In the genomic region with DNA sequence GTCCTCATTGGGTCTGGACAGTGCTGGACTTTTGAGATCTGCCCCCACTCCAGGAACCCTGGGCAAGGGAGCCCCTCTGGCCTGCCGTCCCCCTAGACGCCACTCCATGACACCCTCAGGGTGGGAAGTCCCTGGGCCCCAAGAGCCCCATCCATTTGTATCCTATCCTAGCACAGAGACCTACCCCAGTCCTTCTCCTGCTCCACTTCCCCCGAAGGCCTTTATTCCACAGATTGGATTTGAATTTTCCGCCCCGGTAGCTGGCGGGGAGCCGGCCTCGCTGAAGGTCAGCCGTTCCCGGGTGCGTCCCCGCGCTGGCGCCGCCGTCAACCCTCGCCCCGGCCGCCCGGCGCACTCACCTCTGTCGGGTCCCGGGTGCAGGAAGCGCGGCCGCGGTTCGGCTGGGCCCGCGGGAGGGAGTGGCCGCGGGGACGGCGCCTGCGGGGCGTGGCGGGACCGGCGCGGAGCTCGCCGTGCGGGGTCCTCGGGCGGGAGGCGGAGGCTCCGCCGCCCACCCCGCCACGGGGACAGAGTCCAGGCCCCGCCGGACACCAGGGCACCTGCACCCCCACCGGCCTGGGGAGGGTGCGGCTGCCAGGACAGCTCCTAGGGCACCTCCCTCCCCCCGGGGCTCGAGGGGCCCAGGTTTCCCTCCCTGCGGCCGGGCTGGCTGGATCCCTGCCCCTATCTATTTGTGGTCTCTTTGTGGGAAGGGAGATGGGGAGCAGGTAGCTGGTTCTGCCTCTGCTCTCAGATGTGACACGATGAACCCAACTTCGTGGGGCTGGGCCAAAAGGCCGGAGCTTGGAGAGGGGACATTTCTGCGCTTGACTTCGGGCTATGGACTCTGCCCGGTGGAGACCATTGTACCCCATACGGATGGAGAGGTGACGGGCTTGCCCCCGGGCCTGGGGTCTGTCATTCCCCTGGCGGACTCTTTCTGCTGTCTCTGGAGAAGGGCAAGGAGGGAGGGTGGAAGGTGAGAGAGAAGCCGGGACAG, we compare ENCODE assay signal across 9 cellular contexts. TPM values are rescaled to one million over a fixed set of nuclear protein-coding genes. Genes with fewer than 3 reads are reported as not detected.
DNase-seq lines count a peak whose midpoint lies in the region; ATAC-seq, FAIRE-seq and TF ChIP-seq lines count a peak whose summit lies in the region.
"Had no signal": no experiment of that assay in that cellular context is flagged by ENCODE, and none has a peak within 500 bp of the region (broad histone marks: within the 10 kb centered on the region; RNA-seq: fewer than 3 reads in every experiment).

No MANE protein-coding gene starts in this region.

- intact Hi-C loops in K562 (cut with micrococcal nuclease) = loop anchor here (5.0 kb wide), 1 partner anchor 62 kb away; no protein-coding TSS in a partner anchor
- intact Hi-C loops in sciatic nerve (cut with DNase I) = no loop called here

- FAIRE-seq in K562 (lab: Jason Lieb, UNC) = peak; percentile 23

- peak; percentile 48 to 49 for ATAC-seq in activated CD4-positive, CD25-positive, alpha-beta regulatory T cell treated with anti-CD3 and anti-CD28 coated beads, Interleukin-2, amount 50 U/mL, for 24 hours
- ATAC-seq in K562 = peak; percentile 64
- ATAC-seq in left lobe of liver = peak; percentile 85
- no peak for ATAC-seq in HG03432 (IDR thresholded peaks at IDR 0.05; ENCODE audit: unreplicated experiment)
- ATAC-seq in sciatic nerve = no peak

- H3K27ac ChIP-seq in K562 (ENCODE audit: extremely low read depth, low read depth, low read length) (peak overlapping the region; percentile 84), subcutaneous abdominal adipose tissue (ENCODE audit: low read depth, low read length) (no peak overlapping the region)

- peaks cover 37 to 43% of the 10 kb centered on the region in 2 experiments for H3K4me1 ChIP-seq in K562 (replicated peaks in 1 of 2; ENCODE audit: control insufficient read depth in 2 of 2, insufficient read depth in 2 of 2, low read length in 2 of 2)
- peaks cover 2 to 18% (median 14%) of the 10 kb centered on the region in 5 donors for H3K4me1 ChIP-seq in subcutaneous abdominal adipose tissue (ENCODE audit: control insufficient read depth in 5 of 5, insufficient read depth in 5 of 5, low read length in 5 of 5)

- no peak for TF ChIP-seq CTCF in K562 (IDR thresholded peaks at IDR 0.05 in 2 of 3, conservative IDR thresholded peaks at IDR 0.05 in 1 of 3; ENCODE audit: insufficient read depth in 2 of 3, low read depth in 1 of 3, low read length in 3 of 3)

- H2AFZ ChIP-seq in K562 (ENCODE audit: low read depth, low read length) = peak overlapping the region; percentile 87

- TF ChIP-seq POLR2A in K562 (conservative IDR thresholded peaks at IDR 0.05) = no peak; the same call in 1 of the 2 replicates

- H4K20me1 ChIP-seq in K562 (replicated peaks; ENCODE audit: control insufficient read depth, insufficient read depth, low read length) = no peaks in the 10 kb centered on the region

- TF ChIP-seq RAD21 in K562 (CRISPR knock-in tag; conservative IDR thresholded peaks at IDR 0.05 in 1 of 2, IDR thresholded peaks at IDR 0.05 in 1 of 2) = no peak

- peaks cover 31% of the 10 kb centered on the region for H3K79me2 ChIP-seq in K562 (ENCODE audit: control insufficient read depth, insufficient read depth, low read length)

- H3K4me3 ChIP-seq in K562 (peak overlapping the region; percentile 61), subcutaneous abdominal adipose tissue (ENCODE audit: low read depth in 1 of 5, low read length in 5 of 5) (peak overlapping the region in 4 of 5 donors; percentile 50 to 65 (median 60))

- 3% methylated on average over 15 of the region's 69 CpGs for WGBS in K562 (ENCODE audit: insufficient coverage, low coverage, missing lambda C conversion rate)

- H3K9me3 ChIP-seq in K562 (replicated peaks; ENCODE audit: control insufficient read depth, insufficient read depth, low read depth, low read length) (no peaks in the 10 kb centered on the region), subcutaneous abdominal adipose tissue (ENCODE audit: control insufficient read depth in 5 of 5, low read length in 5 of 5) (peaks cover 0 to 2% (median 0%) of the 10 kb centered on the region in 5 donors)

- POLR2A ChIA-PET in K562 (lab: Yijun Ruan, JAX) = interaction anchor here (0.6 to 1.8 kb wide), 5 partner anchors 9 to 45 kb away, joined by 3 to 7 read pairs (median 4); no protein-coding TSS in a partner anchor

- H3K9ac ChIP-seq in K562 (ENCODE audit: insufficient read depth in 1 of 2, low read depth in 2 of 2, low read length in 2 of 2) (peak overlapping the region; percentile 88 to 93), subcutaneous abdominal adipose tissue (ENCODE audit: low read length in 5 of 5) (peak overlapping the region in 3 of 5 donors; percentile 16 to 53 (median 48))

- BruUV-seq in K562 (replicated peaks; lab: Mats Ljungman, UMichigan) = TSS peak; percentile 64

- H3K4me2 ChIP-seq in K562 (ENCODE audit: insufficient read depth, low read length) = peak overlapping the region; percentile 87

- TF ChIP-seq EP300 in K562 (IDR thresholded peaks at IDR 0.05; ENCODE audit: low read length) = no peak

- H3K36me3 ChIP-seq in K562 (ENCODE audit: control insufficient read depth, insufficient read depth, low read length) (no peaks in the 10 kb centered on the region), subcutaneous abdominal adipose tissue (ENCODE audit: control insufficient read depth in 5 of 5, insufficient read depth in 5 of 5, low read length in 5 of 5) (no peaks in the 10 kb centered on the region)

- CTCF ChIA-PET in K562 (lab: Yijun Ruan, JAX; ENCODE audit: low intra/inter-chr PET ratio) = no interaction called here

- in situ Hi-C loops in K562 (cut with MboI) = no loop called here

- no peak for DNase-seq in activated CD4-positive, CD25-positive, alpha-beta regulatory T cell (lab: John Stamatoyannopoulos, UW)
- DNase-seq in K562 (ENCODE audit: extremely low read depth in 1 of 4, low spot score in 3 of 4) = peak; percentile 46 to 63 (median 56)
- no peak for DNase-seq in left lobe of liver (ENCODE audit: low spot score)
- no peak for DNase-seq in sciatic nerve (ENCODE audit: low spot score)
- DNase-seq in GF-D8 (lab: John Stamatoyannopoulos, UW) = no peak
- DNase-seq: DND-41 had no signal

- H3K9me1 ChIP-seq in K562 (ENCODE audit: control insufficient read depth, insufficient read depth, low read length) = no peaks in the 10 kb centered on the region

- H3K27me3 ChIP-seq in K562 (ENCODE audit: control insufficient read depth in 2 of 2, insufficient read depth in 2 of 2, low read length in 2 of 2) (no peaks in the 10 kb centered on the region), subcutaneous abdominal adipose tissue (ENCODE audit: control insufficient read depth in 5 of 5, insufficient read depth in 4 of 5, low read length in 5 of 5) (peaks cover 4 to 23% (median 15%) of the 10 kb centered on the region in 5 donors)

TF ChIP-seq in K562, 482 proteins besides CTCF, POLR2A, EP300 and RAD21 (continues in another document):
- TF ChIP-seq, protein P1, sequence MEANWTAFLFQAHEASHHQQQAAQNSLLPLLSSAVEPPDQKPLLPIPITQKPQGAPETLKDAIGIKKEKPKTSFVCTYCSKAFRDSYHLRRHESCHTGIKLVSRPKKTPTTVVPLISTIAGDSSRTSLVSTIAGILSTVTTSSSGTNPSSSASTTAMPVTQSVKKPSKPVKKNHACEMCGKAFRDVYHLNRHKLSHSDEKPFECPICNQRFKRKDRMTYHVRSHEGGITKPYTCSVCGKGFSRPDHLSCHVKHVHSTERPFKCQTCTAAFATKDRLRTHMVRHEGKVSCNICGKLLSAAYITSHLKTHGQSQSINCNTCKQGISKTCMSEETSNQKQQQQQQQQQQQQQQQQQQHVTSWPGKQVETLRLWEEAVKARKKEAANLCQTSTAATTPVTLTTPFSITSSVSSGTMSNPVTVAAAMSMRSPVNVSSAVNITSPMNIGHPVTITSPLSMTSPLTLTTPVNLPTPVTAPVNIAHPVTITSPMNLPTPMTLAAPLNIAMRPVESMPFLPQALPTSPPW (CRISPR knock-in tag; IDR thresholded peaks at IDR 0.05) = peak; percentile 73
- TF ChIP-seq PML (IDR thresholded peaks at IDR 0.05; ENCODE audit: low read length) (no peak), ETS2 (tag; IDR thresholded peaks at IDR 0.05; ENCODE audit: borderline replicate concordance, poor library complexity, severe bottlenecking) (no peak), ZNF41 (CRISPR knock-in tag; conservative IDR thresholded peaks at IDR 0.05) (no peak), ZBTB7A (IDR thresholded peaks at IDR 0.05; ENCODE audit: borderline replicate concordance, control insufficient read depth, low read depth, low read length) (peak; percentile 64; the same call in 1 of the 2 replicates), NR3C1 (CRISPR knock-in tag; IDR thresholded peaks at IDR 0.05) (no peak), KDM5B (IDR thresholded peaks at IDR 0.05; ENCODE audit: insufficient replicate concordance, low read depth, low read length) (peak; percentile 37), ARHGAP35 (IDR thresholded peaks at IDR 0.05; ENCODE audit: partially characterized antibody) (no peak), GABPB2 (CRISPR knock-in tag; conservative IDR thresholded peaks at IDR 0.05) (no peak), ZKSCAN1 (IDR thresholded peaks at IDR 0.05; ENCODE audit: low read depth, low read length) (no peak), HOXB6 (CRISPR knock-in tag; IDR thresholded peaks at IDR 0.05; ENCODE audit: borderline replicate concordance) (no peak), ETV6 (IDR thresholded peaks at IDR 0.05; ENCODE audit: borderline replicate concordance in 1 of 2, low read depth in 2 of 2, low read length in 1 of 2) (no peak), ETV6 (CRISPR knock-in tag; IDR thresholded peaks at IDR 0.05; ENCODE audit: borderline replicate concordance) (no peak)

RNA-seq across cellular contexts. Expression of a gene that starts 19.9 kb away (rescaled TPM):
- 5.9 and 14.8 TPM in 2 replicates for total RNA-seq in K562 (2011; cell fraction: chromatin; rRNA removed; ENCODE audit: low replicate concordance)
- 11.4 and 16.2 TPM in 2 replicates for total RNA-seq in K562 (2011; cell fraction: nucleolus; rRNA removed)
- 8.6 and 12.0 TPM in 2 replicates for total RNA-seq in K562 (2011; cell fraction: nucleoplasm; rRNA removed)
- total RNA-seq in K562 (2014; rRNA removed) = 7.4 and 7.9 TPM in 2 replicates
- total RNA-seq in K562 (2014; rRNA removed; fragmentation: Illumina TruSeq; extraction: Trizol) = 2.2 and 2.8 TPM in 2 replicates
- total RNA-seq in K562 (2015; rRNA removed; fragmentation: Illumina TruSeq; extraction: Trizol) = 2.4 and 2.7 TPM in 2 replicates
- total RNA-seq in K562 (2021) = 7.1 and 9.4 TPM in 2 replicates
- 5.2 and 9.0 TPM in 2 replicates for polyA plus RNA-seq in K562 (2011; rRNA removed)
- polyA plus RNA-seq in K562 (2011; cell fraction: cytosol; rRNA removed) = 16.0 and 35.2 TPM in 2 replicates
- 6.6 and 8.3 TPM in 2 replicates for polyA plus RNA-seq in K562 (2011; cell fraction: nucleus; rRNA removed)
- polyA plus RNA-seq in K562 (2012) = 5.9 and 17.3 TPM in 2 replicates
- 3.7 and 6.6 TPM in 2 replicates for polyA plus RNA-seq in K562 (2014; fragmentation: Illumina TruSeq; extraction: Trizol)
- under 1 TPM; 0.41 to 0.53 TPM for polyA plus RNA-seq in K562 (2014; fragmentation: Nextera tagmentation; extraction: Ambion mirVana)
- polyA plus RNA-seq in K562 (2014; rRNA removed) = 5.0 and 5.8 TPM in 2 replicates
- polyA minus RNA-seq in K562 (2011; rRNA and poly(A)+ RNA removed) = 5.1 and 6.3 TPM in 2 replicates
- 8.9 and 9.6 TPM in 2 replicates for polyA minus RNA-seq in K562 (2011; cell fraction: cytosol; rRNA and poly(A)+ RNA removed)
- 2.2 and 3.7 TPM in 2 replicates for polyA minus RNA-seq in K562 (2011; cell fraction: nucleus; rRNA and poly(A)+ RNA removed)
- 0.10 TPM for total RNA-seq in left lobe of liver
- total RNA-seq in sciatic nerve = 1.6 TPM

Comparison
In these comparisons a context has a peak if more than half of its experiments do, and no peak if none do; other contexts are left out.
1. ATAC-seq: peak in activated CD4-positive, CD25-positive, alpha-beta regulatory T cell treated with anti-CD3 and anti-CD28 coated beads, Interleukin-2, amount 50 U/mL, for 24 hours (2 of 2), K562 (single experiment) and left lobe of liver (single experiment); none in HG03432 (single experiment) and sciatic nerve (single experiment).
2. DNase-seq: peak in K562 (4 of 4); none in activated CD4-positive, CD25-positive, alpha-beta regulatory T cell (0 of 4), left lobe of liver (single experiment), sciatic nerve (single experiment) and GF-D8 (single experiment).